Comparison of ENCODE assay signal across 1 cellular context in the genomic region with DNA sequence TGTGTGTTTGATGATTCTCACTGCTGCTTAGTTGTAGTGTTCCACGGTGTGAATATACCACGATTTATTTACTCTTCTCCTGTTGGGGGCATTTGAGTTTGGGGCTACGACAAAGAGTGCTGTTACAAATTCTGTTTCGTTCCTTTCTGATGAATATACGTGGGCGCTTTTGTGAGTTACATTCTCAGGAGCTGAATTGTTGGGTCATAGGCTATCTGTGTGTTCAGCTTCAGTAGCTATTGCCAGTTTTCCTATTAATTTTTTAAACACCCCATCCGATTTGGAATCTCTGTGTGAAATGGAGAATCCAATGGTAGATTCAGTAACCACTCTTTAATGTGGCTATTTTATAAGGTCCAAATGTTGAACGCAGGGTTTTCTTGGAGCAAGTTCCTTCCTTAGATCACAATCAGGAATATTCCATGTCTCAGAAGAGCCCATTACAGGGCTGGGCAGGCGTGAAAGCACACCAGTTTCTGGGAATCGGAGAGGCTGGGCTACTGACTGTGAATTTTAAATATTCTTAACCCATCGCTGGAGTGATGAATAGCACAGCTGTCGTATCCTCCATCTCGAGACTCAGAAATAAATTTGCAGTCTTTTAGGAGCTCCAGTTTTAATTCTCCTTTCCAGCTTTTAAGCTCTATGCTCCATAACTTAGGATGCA.
TF ChIP-seq lines count a peak whose summit lies in the region.

No MANE protein-coding gene starts in this region.

TF ChIP-seq in IMR-90, 13 proteins besides CTCF, POLR2A, EP300 and RAD21 (continued from another document):
- TF ChIP-seq CHD1 (IDR thresholded peaks at IDR 0.05; ENCODE audit: low read depth, low read length), result no peak
- TF ChIP-seq USF2 (IDR thresholded peaks at IDR 0.05; ENCODE audit: low read depth, low read length), result no peak
- no peak for TF ChIP-seq MAZ (IDR thresholded peaks at IDR 0.05; ENCODE audit: borderline replicate concordance, low read depth, low read length)
- TF ChIP-seq RCOR1 (IDR thresholded peaks at IDR 0.05; ENCODE audit: insufficient replicate concordance, low read length), result no peak
- TF ChIP-seq, protein P1, sequence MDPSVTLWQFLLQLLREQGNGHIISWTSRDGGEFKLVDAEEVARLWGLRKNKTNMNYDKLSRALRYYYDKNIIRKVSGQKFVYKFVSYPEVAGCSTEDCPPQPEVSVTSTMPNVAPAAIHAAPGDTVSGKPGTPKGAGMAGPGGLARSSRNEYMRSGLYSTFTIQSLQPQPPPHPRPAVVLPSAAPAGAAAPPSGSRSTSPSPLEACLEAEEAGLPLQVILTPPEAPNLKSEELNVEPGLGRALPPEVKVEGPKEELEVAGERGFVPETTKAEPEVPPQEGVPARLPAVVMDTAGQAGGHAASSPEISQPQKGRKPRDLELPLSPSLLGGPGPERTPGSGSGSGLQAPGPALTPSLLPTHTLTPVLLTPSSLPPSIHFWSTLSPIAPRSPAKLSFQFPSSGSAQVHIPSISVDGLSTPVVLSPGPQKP (IDR thresholded peaks at IDR 0.05; ENCODE audit: borderline replicate concordance, low read depth, low read length), result no peak
